ENCODE assay signal across 14 cellular contexts in the genomic region with DNA sequence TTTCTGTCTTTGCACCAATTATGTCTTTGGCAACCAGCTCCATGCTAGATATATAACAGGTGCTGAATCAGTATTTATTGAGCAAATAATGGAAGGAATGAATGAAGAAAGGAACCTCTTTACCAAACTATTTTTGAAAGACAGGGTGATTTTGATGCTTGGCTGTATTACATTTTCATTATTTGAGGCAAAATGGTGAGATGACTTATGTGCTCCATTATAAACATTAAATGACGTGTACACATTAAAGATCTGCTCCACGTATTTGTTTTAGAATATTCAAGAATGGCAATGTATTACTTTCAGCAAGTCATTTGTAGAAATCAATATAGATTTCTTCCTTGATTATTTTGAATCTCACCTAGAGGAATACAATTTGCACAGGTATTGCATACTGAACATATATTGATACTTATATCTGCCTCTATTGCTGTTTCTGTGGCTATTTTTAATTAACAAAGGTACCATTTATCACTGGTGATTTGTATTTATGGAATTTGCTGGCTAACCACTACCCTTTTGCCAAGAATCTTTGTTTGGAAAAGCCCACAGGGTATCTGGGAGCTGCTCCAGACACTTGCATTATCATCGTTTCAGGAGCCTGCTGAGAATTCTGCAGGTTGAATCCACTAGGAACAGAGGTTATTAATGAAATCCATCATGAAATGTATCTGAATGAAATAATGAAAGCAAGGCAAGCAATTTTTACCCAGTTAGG.
DNase-seq lines count a peak whose midpoint lies in the region; ATAC-seq and TF ChIP-seq lines count a peak whose summit lies in the region.
"Had no signal": no experiment of that assay in that cellular context is flagged by ENCODE, and none has a peak within 500 bp of the region (broad histone marks: within the 10 kb centered on the region; RNA-seq: fewer than 3 reads in every experiment).

No MANE protein-coding gene starts in this region.

- no peak overlapping the region for H3K4me3 Mint-ChIP-seq in progenitor cell of endocrine pancreas (ENCODE audit: low read depth)
- H3K4me3 Mint-ChIP-seq: activated naive CD4-positive, alpha-beta T cell treated with anti-CD3 and anti-CD28 coated beads for 36 hours; type B pancreatic cell had no signal

- POLR2A ChIA-PET in AG04450 (lab: Yijun Ruan, JAX) = no interaction called here

- H3K4me3 ChIP-seq in AG04450 (ENCODE audit: low read depth, low read length) = no peak overlapping the region

- CTCF ChIA-PET in AG04450 (lab: Charles Lee) = interaction anchor here (0.7 kb wide), 1 partner anchor 10 kb away, joined by 3 read pairs; no protein-coding TSS in a partner anchor

- no peaks in the 10 kb centered on the region for H3K27me3 Mint-ChIP-seq in progenitor cell of endocrine pancreas
- H3K27me3 Mint-ChIP-seq: type B pancreatic cell had no signal

- no peak for TF ChIP-seq CTCF in AG04450 (IDR thresholded peaks at IDR 0.05; ENCODE audit: low read depth, low read length)
- TF ChIP-seq CTCF in GM20000 (IDR thresholded peaks at IDR 0.05; ENCODE audit: extremely low read depth, missing control alignments) = no peak
- no peak for TF ChIP-seq CTCF in progenitor cell of endocrine pancreas (IDR thresholded peaks at IDR 0.05; ENCODE audit: unreplicated experiment)

- H3K27ac Mint-ChIP-seq in progenitor cell of endocrine pancreas = no peak overlapping the region
- H3K27ac Mint-ChIP-seq: activated naive CD4-positive, alpha-beta T cell treated with anti-CD3 and anti-CD28 coated beads for 36 hours had no signal

- peak overlapping the region; percentile 33 for H3K27ac ChIP-seq in AG04450 (ENCODE audit: low read depth, low read length)

- peaks cover 46% of the 10 kb centered on the region for H3K4me1 Mint-ChIP-seq in progenitor cell of endocrine pancreas (ENCODE audit: low read depth)

- H3K36me3 Mint-ChIP-seq in progenitor cell of endocrine pancreas (ENCODE audit: insufficient read depth) = peaks cover 23% of the 10 kb centered on the region

- H3K9me3 ChIP-seq in AG04450 (ENCODE audit: control insufficient read depth, insufficient read depth, low read length) = no peaks in the 10 kb centered on the region

- no peak for ATAC-seq in HG03520 (IDR thresholded peaks at IDR 0.05; ENCODE audit: unreplicated experiment)

- DNase-seq in AG04450 (ENCODE audit: low read depth, low spot score) (peak; percentile 43), HT1080 (ENCODE audit: low read depth) (peak; percentile 58), astrocyte of the hippocampus (ENCODE audit: low read depth, low spot score) (peak; percentile 89), iris pigment epithelial cell (ENCODE audit: low read depth) (peak; percentile 59), GM20000 (ENCODE audit: low spot score) (no peak), progenitor cell of endocrine pancreas (ENCODE audit: low spot score, unreplicated experiment) (no peak), activated gamma-delta T cell (lab: John Stamatoyannopoulos, UW) (no peak)
- DNase-seq: activated naive CD4-positive, alpha-beta T cell treated with anti-CD3 and anti-CD28 coated beads for 36 hours; AML-193; DMS153; SHP77 treated with DMSO at 0.1 percent for 48 hours; stimulated activated CD8-positive, alpha-beta memory T cell treated with anti-CD3 and anti-CD28 coated beads, Interleukin-4, amount 100 ng/mL, for 48 hours had no signal

- no peaks in the 10 kb centered on the region for H3K27me3 ChIP-seq in AG04450 (ENCODE audit: control insufficient read depth, insufficient read depth, low read length)

- no peaks in the 10 kb centered on the region for H3K9me3 Mint-ChIP-seq in progenitor cell of endocrine pancreas (ENCODE audit: low read depth)
- H3K9me3 Mint-ChIP-seq: activated naive CD4-positive, alpha-beta T cell treated with anti-CD3 and anti-CD28 coated beads for 36 hours; type B pancreatic cell had no signal

Comparison
In these comparisons a context has a peak if more than half of its experiments do, and no peak if none do; other contexts are left out.
1. DNase-seq: peak in AG04450 (single experiment), HT1080 (single experiment), astrocyte of the hippocampus (single experiment) and iris pigment epithelial cell (single experiment); none in GM20000 (single experiment), progenitor cell of endocrine pancreas (single experiment) and activated gamma-delta T cell (single experiment).